Comparison of ENCODE assay signal across 32 cellular contexts in genomic region chr19:56145698-56146097, GRCh38. TPM values are rescaled to one million over a fixed set of nuclear protein-coding genes. Genes with fewer than 3 reads are reported as not detected.
"Had no signal": no experiment of that assay in that cellular context is flagged by ENCODE, and none has a peak within 500 bp of the region (broad histone marks: within the 10 kb centered on the region; RNA-seq: fewer than 3 reads in every experiment).

No MANE protein-coding gene starts in this region.

- H3K27me3 Mint-ChIP-seq: activated CD4-positive, alpha-beta memory T cell treated with anti-CD3 and anti-CD28 coated beads, Interleukin-2, amount 10 ng/mL, durations not matched to agents 7 days and 5 days; activated CD4-positive, alpha-beta T cell treated with anti-CD3 and anti-CD28 coated beads, Interleukin-2, amount 10 ng/mL, durations not matched to agents 7 days and 5 days; activated naive CD4-positive, alpha-beta T cell treated with anti-CD3 and anti-CD28 coated beads, Interleukin-2, amount 10 ng/mL, durations not matched to agents 7 days and 5 days; activated T-cell treated with anti-CD3 and anti-CD28 coated beads, Interleukin-2, amount 50 U/mL, for 24 hours; effector memory CD8-positive, alpha-beta T cell had no signal

- ATAC-seq: activated naive CD4-positive, alpha-beta T cell treated with anti-CD3 and anti-CD28 coated beads, Interleukin-2, amount 50 U/mL, for 72 hours; activated T-cell treated with anti-CD3 and anti-CD28 coated beads, Interleukin-2, amount 50 U/mL, for 72 hours; effector memory CD8-positive, alpha-beta T cell; gastroesophageal sphincter; WTC11 had no signal

- H3K9me3 ChIP-seq: esophagus squamous epithelium, gastroesophageal sphincter had no signal

- H3K4me3 ChIP-seq: esophagus squamous epithelium, gastroesophageal sphincter had no signal

- DNase-seq: activated CD4-positive, alpha-beta memory T cell treated with anti-CD3 and anti-CD28 coated beads, Interleukin-2, amount 10 ng/mL, durations not matched to agents 7 days and 5 days; activated CD4-positive, alpha-beta T cell treated with anti-CD3 and anti-CD28 coated beads for 1 hour; activated CD4-positive, alpha-beta T cell treated with anti-CD3 and anti-CD28 coated beads for 4 hours; activated CD4-positive, alpha-beta T cell treated with anti-CD3 and anti-CD28 coated beads, Interleukin-2, amount 10 ng/mL, durations not matched to agents 7 days and 5 days; activated CD4-positive, alpha-beta T cell treated with anti-CD3 and anti-CD28 coated beads, Interleukin-2, amount 50 U/mL, for 4 hours; activated CD8-positive, alpha-beta memory T cell treated with anti-CD3 and anti-CD28 coated beads, Interleukin-2, amount 50 U/mL, for 48 hours; activated gamma-delta T cell; activated naive CD4-positive, alpha-beta T cell; activated naive CD4-positive, alpha-beta T cell treated with anti-CD3 and anti-CD28 coated beads, Interleukin-2, amount 10 ng/mL, durations not matched to agents 7 days and 5 days; activated T-cell treated with anti-CD3 and anti-CD28 coated beads for 4 hours; activated T-cell treated with anti-CD3 and anti-CD28 coated beads, Interleukin-2, amount 50 U/mL, for 24 hours; activated T-cell treated with anti-CD3 and anti-CD28 coated beads, Interleukin-2, amount 50 U/mL, for 72 hours; amniotic stem cell; anterior cingulate cortex; caudate nucleus; cortex of kidney; dermis blood vessel endothelial cell; effector CD4-positive, alpha-beta T cell; effector memory CD8-positive, alpha-beta T cell; esophagus squamous epithelium; foreskin melanocyte; T-helper 2 cell had no signal

- H3K27ac Mint-ChIP-seq: activated CD4-positive, alpha-beta memory T cell treated with anti-CD3 and anti-CD28 coated beads, Interleukin-2, amount 10 ng/mL, durations not matched to agents 7 days and 5 days; activated CD4-positive, alpha-beta T cell treated with anti-CD3 and anti-CD28 coated beads, Interleukin-2, amount 10 ng/mL, durations not matched to agents 7 days and 5 days; activated naive CD4-positive, alpha-beta T cell treated with anti-CD3 and anti-CD28 coated beads, Interleukin-2, amount 10 ng/mL, durations not matched to agents 7 days and 5 days; activated T-cell treated with anti-CD3 and anti-CD28 coated beads, Interleukin-2, amount 50 U/mL, for 24 hours; activated T-cell treated with anti-CD3 and anti-CD28 coated beads, Interleukin-2, amount 50 U/mL, for 72 hours; effector memory CD8-positive, alpha-beta T cell; WTC11 had no signal

- H3K4me3 Mint-ChIP-seq: activated CD4-positive, alpha-beta memory T cell treated with anti-CD3 and anti-CD28 coated beads, Interleukin-2, amount 10 ng/mL, durations not matched to agents 7 days and 5 days; activated CD4-positive, alpha-beta T cell treated with anti-CD3 and anti-CD28 coated beads, Interleukin-2, amount 10 ng/mL, durations not matched to agents 7 days and 5 days; activated naive CD4-positive, alpha-beta T cell treated with anti-CD3 and anti-CD28 coated beads, Interleukin-2, amount 10 ng/mL, durations not matched to agents 7 days and 5 days; activated T-cell treated with anti-CD3 and anti-CD28 coated beads, Interleukin-2, amount 50 U/mL, for 24 hours; activated T-cell treated with anti-CD3 and anti-CD28 coated beads, Interleukin-2, amount 50 U/mL, for 72 hours; effector memory CD8-positive, alpha-beta T cell; WTC11 had no signal

- H3K9me3 Mint-ChIP-seq: activated CD4-positive, alpha-beta memory T cell treated with anti-CD3 and anti-CD28 coated beads, Interleukin-2, amount 10 ng/mL, durations not matched to agents 7 days and 5 days; activated naive CD4-positive, alpha-beta T cell treated with anti-CD3 and anti-CD28 coated beads, Interleukin-2, amount 10 ng/mL, durations not matched to agents 7 days and 5 days; activated naive CD4-positive, alpha-beta T cell treated with anti-CD3 and anti-CD28 coated beads, Interleukin-2, amount 50 U/mL, for 72 hours; activated T-cell treated with anti-CD3 and anti-CD28 coated beads, Interleukin-2, amount 50 U/mL, for 24 hours; activated T-cell treated with anti-CD3 and anti-CD28 coated beads, Interleukin-2, amount 50 U/mL, for 72 hours; effector memory CD8-positive, alpha-beta T cell had no signal

- H3K27ac ChIP-seq: epithelial cell of prostate, gastroesophageal sphincter had no signal

- H3K27me3 ChIP-seq: esophagus squamous epithelium, gastroesophageal sphincter had no signal

RNA-seq across cellular contexts. Expression of gene GALP, which starts 30.1 kb away (rescaled TPM):
- total RNA-seq: activated CD4-positive, alpha-beta memory T cell treated with anti-CD3 and anti-CD28 coated beads, Interleukin-2, amount 10 ng/mL, durations not matched to agents 7 days and 5 days; activated CD4-positive, alpha-beta T cell treated with anti-CD3 and anti-CD28 coated beads, Interleukin-2, amount 10 ng/mL, durations not matched to agents 7 days and 5 days; activated naive CD4-positive, alpha-beta T cell treated with anti-CD3 and anti-CD28 coated beads, Interleukin-2, amount 50 U/mL, for 72 hours; activated T-cell treated with anti-CD3 and anti-CD28 coated beads, Interleukin-2, amount 50 U/mL, for 72 hours; astrocyte; chondrocyte; dermis blood vessel endothelial cell; esophagus squamous epithelium; fibroblast of lung; fibroblast of villous mesenchyme; gastroesophageal sphincter; glomerular endothelial cell; T-helper 1 cell treated with Interleukin-12 subunit alpha and Interleukin-12 subunit beta and Interleukin-4 antibody, amounts not matched to agents 30 ng/mL and 1 ng/mL, for 36 hours; WTC11 had no signal

RNA-seq across cellular contexts. Expression of gene ZSCAN5B, which starts 51.9 kb away (rescaled TPM):
- total RNA-seq: activated CD4-positive, alpha-beta memory T cell treated with anti-CD3 and anti-CD28 coated beads, Interleukin-2, amount 10 ng/mL, durations not matched to agents 7 days and 5 days; activated CD4-positive, alpha-beta T cell treated with anti-CD3 and anti-CD28 coated beads, Interleukin-2, amount 10 ng/mL, durations not matched to agents 7 days and 5 days; activated naive CD4-positive, alpha-beta T cell treated with anti-CD3 and anti-CD28 coated beads, Interleukin-2, amount 50 U/mL, for 72 hours; activated T-cell treated with anti-CD3 and anti-CD28 coated beads, Interleukin-2, amount 50 U/mL, for 72 hours; astrocyte; chondrocyte; dermis blood vessel endothelial cell; esophagus squamous epithelium; fibroblast of lung; fibroblast of villous mesenchyme; gastroesophageal sphincter; glomerular endothelial cell; T-helper 1 cell treated with Interleukin-12 subunit alpha and Interleukin-12 subunit beta and Interleukin-4 antibody, amounts not matched to agents 30 ng/mL and 1 ng/mL, for 36 hours; WTC11 had no signal

RNA-seq across cellular contexts. Expression of gene ZSCAN5C, which starts 56.4 kb away (rescaled TPM):
- total RNA-seq: activated CD4-positive, alpha-beta memory T cell treated with anti-CD3 and anti-CD28 coated beads, Interleukin-2, amount 10 ng/mL, durations not matched to agents 7 days and 5 days; activated CD4-positive, alpha-beta T cell treated with anti-CD3 and anti-CD28 coated beads, Interleukin-2, amount 10 ng/mL, durations not matched to agents 7 days and 5 days; activated naive CD4-positive, alpha-beta T cell treated with anti-CD3 and anti-CD28 coated beads, Interleukin-2, amount 50 U/mL, for 72 hours; activated T-cell treated with anti-CD3 and anti-CD28 coated beads, Interleukin-2, amount 50 U/mL, for 72 hours; astrocyte; chondrocyte; dermis blood vessel endothelial cell; esophagus squamous epithelium; fibroblast of lung; fibroblast of villous mesenchyme; gastroesophageal sphincter; glomerular endothelial cell; T-helper 1 cell treated with Interleukin-12 subunit alpha and Interleukin-12 subunit beta and Interleukin-4 antibody, amounts not matched to agents 30 ng/mL and 1 ng/mL, for 36 hours; WTC11 had no signal
